ENCODE assay signal across 1 cellular context in the genomic region with DNA sequence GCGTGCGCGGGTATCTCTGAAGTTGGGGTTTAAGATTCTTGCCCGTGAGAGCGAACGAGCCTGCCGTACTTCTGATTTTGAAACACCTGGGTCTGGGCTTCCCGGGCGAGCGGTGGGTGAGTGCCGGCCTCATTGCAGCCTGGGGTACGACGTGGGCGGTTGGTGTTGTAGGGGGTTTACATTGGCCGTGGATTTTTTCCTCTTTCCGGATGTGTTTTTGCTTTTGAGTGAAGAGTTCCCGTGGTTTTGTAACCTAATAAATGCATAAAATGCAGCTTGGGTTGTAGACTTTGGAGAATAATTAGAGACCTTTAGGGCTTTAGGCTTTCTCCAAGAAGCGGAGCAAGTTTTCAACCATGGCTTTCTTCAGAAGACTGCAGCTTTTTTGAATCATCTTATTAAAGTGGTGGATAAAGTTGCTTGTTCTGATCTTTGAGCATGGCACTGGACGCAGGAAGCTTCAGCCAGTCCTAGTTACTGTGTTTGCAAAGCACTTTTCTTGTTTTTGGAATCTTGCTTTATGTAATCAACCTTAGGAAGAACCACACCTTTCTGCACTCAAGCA.
TF ChIP-seq lines count a peak whose summit lies in the region.

No MANE protein-coding gene starts in this region.

TF ChIP-seq in HepG2, 621 proteins besides CTCF, POLR2A, EP300 and RAD21 (continued from another document and continues in another):
- TF ChIP-seq, protein P1, sequence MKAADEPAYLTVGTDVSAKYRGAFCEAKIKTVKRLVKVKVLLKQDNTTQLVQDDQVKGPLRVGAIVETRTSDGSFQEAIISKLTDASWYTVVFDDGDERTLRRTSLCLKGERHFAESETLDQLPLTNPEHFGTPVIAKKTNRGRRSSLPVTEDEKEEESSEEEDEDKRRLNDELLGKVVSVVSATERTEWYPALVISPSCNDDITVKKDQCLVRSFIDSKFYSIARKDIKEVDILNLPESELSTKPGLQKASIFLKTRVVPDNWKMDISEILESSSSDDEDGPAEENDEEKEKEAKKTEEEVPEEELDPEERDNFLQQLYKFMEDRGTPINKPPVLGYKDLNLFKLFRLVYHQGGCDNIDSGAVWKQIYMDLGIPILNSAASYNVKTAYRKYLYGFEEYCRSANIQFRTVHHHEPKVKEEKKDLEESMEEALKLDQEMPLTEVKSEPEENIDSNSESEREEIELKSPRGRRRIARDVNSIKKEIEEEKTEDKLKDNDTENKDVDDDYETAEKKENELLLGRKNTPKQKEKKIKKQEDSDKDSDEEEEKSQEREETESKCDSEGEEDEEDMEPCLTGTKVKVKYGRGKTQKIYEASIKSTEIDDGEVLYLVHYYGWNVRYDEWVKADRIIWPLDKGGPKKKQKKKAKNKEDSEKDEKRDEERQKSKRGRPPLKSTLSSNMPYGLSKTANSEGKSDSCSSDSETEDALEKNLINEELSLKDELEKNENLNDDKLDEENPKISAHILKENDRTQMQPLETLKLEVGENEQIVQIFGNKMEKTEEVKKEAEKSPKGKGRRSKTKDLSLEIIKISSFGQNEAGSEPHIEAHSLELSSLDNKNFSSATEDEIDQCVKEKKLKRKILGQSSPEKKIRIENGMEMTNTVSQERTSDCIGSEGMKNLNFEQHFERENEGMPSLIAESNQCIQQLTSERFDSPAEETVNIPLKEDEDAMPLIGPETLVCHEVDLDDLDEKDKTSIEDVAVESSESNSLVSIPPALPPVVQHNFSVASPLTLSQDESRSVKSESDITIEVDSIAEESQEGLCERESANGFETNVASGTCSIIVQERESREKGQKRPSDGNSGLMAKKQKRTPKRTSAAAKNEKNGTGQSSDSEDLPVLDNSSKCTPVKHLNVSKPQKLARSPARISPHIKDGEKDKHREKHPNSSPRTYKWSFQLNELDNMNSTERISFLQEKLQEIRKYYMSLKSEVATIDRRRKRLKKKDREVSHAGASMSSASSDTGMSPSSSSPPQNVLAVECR (CRISPR knock-in tag; IDR thresholded peaks at IDR 0.05; ENCODE audit: borderline replicate concordance) = peak; percentile 73; the same call in 1 of the 2 replicates
- TF ChIP-seq, protein P2, sequence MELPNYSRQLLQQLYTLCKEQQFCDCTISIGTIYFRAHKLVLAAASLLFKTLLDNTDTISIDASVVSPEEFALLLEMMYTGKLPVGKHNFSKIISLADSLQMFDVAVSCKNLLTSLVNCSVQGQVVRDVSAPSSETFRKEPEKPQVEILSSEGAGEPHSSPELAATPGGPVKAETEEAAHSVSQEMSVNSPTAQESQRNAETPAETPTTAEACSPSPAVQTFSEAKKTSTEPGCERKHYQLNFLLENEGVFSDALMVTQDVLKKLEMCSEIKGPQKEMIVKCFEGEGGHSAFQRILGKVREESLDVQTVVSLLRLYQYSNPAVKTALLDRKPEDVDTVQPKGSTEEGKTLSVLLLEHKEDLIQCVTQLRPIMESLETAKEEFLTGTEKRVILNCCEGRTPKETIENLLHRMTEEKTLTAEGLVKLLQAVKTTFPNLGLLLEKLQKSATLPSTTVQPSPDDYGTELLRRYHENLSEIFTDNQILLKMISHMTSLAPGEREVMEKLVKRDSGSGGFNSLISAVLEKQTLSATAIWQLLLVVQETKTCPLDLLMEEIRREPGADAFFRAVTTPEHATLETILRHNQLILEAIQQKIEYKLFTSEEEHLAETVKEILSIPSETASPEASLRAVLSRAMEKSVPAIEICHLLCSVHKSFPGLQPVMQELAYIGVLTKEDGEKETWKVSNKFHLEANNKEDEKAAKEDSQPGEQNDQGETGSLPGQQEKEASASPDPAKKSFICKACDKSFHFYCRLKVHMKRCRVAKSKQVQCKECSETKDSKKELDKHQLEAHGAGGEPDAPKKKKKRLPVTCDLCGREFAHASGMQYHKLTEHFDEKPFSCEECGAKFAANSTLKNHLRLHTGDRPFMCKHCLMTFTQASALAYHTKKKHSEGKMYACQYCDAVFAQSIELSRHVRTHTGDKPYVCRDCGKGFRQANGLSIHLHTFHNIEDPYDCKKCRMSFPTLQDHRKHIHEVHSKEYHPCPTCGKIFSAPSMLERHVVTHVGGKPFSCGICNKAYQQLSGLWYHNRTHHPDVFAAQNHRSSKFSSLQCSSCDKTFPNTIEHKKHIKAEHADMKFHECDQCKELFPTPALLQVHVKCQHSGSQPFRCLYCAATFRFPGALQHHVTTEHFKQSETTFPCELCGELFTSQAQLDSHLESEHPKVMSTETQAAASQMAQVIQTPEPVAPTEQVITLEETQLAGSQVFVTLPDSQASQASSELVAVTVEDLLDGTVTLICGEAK (IDR thresholded peaks at IDR 0.05) = no peak
- TF ChIP-seq, protein P2 (CRISPR knock-in tag; IDR thresholded peaks at IDR 0.05) = no peak; the same call in 1 of the 2 replicates
- TF ChIP-seq MAFF (IDR thresholded peaks at IDR 0.05; ENCODE audit: low read depth, low read length) (no peak), ZFP36L1 (CRISPR knock-in tag; IDR thresholded peaks at IDR 0.05) (no peak), HNRNPH1 (optimal IDR thresholded peaks at IDR 0.05; ENCODE audit: low read depth, low read length) (no peak), PHF20 (CRISPR knock-in tag; IDR thresholded peaks at IDR 0.05) (peak; percentile 93), ZC3H4 (CRISPR knock-in tag; IDR thresholded peaks at IDR 0.05; ENCODE audit: borderline replicate concordance) (no peak), CREM (IDR thresholded peaks at IDR 0.05) (no peak; the same call in 1 of the 2 replicates), CREM (CRISPR knock-in tag; IDR thresholded peaks at IDR 0.05) (no peak), ZNF253 (CRISPR knock-in tag; IDR thresholded peaks at IDR 0.05; ENCODE audit: borderline replicate concordance) (no peak), E2F1 (CRISPR knock-in tag; IDR thresholded peaks at IDR 0.05) (no peak), ZNF3 (CRISPR knock-in tag; IDR thresholded peaks at IDR 0.05) (no peak), ZBTB42 (CRISPR knock-in tag; IDR thresholded peaks at IDR 0.05) (peak; percentile 30; the same call in 1 of the 2 replicates), ZNF446 (CRISPR knock-in tag; IDR thresholded peaks at IDR 0.05) (no peak), STAT5B (CRISPR knock-in tag; IDR thresholded peaks at IDR 0.05) (no peak), DR1 (CRISPR knock-in tag; IDR thresholded peaks at IDR 0.05) (peak; percentile 2; the same call in 1 of the 2 replicates), ZFP1 (CRISPR knock-in tag; IDR thresholded peaks at IDR 0.05) (no peak), ZNF619 (CRISPR knock-in tag; IDR thresholded peaks at IDR 0.05) (no peak), TP53 (CRISPR knock-in tag; conservative IDR thresholded peaks at IDR 0.05) (no peak), CSRNP2 (CRISPR knock-in tag; conservative IDR thresholded peaks at IDR 0.05; ENCODE audit: low read depth) (no peak)
- TF ChIP-seq, protein P3, sequence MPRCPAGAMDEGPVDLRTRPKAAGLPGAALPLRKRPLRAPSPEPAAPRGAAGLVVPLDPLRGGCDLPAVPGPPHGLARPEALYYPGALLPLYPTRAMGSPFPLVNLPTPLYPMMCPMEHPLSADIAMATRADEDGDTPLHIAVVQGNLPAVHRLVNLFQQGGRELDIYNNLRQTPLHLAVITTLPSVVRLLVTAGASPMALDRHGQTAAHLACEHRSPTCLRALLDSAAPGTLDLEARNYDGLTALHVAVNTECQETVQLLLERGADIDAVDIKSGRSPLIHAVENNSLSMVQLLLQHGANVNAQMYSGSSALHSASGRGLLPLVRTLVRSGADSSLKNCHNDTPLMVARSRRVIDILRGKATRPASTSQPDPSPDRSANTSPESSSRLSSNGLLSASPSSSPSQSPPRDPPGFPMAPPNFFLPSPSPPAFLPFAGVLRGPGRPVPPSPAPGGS (CRISPR knock-in tag; IDR thresholded peaks at IDR 0.05) = 0 out of 2 replicates have a peak, but pooled peaks have one; percentile 2
- TF ChIP-seq, protein P4, sequence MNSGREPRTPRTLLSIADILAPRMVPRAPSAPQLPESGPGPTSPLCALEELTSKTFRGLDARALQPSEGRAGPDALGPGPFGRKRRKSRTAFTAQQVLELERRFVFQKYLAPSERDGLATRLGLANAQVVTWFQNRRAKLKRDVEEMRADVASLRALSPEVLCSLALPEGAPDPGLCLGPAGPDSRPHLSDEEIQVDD (CRISPR knock-in tag; IDR thresholded peaks at IDR 0.05; ENCODE audit: borderline replicate concordance) = no peak
- TF ChIP-seq, protein P5, sequence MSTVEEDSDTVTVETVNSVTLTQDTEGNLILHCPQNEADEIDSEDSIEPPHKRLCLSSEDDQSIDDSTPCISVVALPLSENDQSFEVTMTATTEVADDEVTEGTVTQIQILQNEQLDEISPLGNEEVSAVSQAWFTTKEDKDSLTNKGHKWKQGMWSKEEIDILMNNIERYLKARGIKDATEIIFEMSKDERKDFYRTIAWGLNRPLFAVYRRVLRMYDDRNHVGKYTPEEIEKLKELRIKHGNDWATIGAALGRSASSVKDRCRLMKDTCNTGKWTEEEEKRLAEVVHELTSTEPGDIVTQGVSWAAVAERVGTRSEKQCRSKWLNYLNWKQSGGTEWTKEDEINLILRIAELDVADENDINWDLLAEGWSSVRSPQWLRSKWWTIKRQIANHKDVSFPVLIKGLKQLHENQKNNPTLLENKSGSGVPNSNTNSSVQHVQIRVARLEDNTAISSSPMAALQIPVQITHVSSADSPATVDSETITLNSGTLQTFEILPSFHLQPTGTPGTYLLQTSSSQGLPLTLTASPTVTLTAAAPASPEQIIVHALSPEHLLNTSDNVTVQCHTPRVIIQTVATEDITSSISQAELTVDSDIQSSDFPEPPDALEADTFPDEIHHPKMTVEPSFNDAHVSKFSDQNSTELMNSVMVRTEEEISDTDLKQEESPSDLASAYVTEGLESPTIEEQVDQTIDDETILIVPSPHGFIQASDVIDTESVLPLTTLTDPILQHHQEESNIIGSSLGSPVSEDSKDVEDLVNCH (CRISPR knock-in tag; IDR thresholded peaks at IDR 0.05) = no peak
- TF ChIP-seq, protein P6, sequence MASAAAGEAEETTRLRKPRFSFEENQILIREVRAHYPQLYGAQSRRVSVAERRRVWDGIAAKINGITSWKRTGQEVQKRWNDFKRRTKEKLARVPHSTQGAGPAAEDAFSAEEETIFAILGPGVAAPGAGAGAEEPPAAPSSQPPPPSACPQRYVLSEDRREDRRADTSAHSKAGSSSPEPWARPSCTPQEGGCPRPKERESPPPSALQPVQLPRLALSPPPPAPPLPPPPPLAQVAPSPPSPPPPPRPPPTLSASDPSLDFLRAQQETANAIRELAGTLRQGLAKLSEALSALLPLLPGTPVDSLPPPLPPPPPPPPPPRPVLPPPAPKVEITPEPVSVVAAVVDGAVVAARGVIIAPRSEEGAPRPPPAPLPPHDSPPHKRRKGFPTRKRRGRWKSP (CRISPR knock-in tag; IDR thresholded peaks at IDR 0.05) = no peak; the same call in 1 of the 2 replicates
